ENCODE assay signal across 9 cellular contexts in the genomic region with DNA sequence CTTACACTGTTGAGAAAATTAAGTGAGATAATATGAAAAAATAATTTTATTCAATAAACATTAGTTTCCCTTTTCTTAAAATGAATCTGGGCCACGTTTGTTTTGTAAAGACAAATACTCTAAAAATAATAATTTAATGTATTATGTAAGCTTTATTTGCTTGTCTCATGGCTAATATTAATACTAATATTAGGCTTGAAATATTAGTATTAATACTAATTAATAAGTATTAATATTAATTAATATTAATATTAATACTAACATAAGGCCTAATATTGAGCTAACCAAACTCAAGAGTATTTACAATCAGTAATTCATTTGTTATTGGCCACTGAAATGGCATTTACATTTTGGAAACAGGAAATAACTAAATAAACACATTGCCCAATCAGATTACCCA.
"Had no signal": no experiment of that assay in that cellular context is flagged by ENCODE, and none has a peak within 500 bp of the region (broad histone marks: within the 10 kb centered on the region; RNA-seq: fewer than 3 reads in every experiment).

No MANE protein-coding gene starts in this region.

- H3K9me3 Mint-ChIP-seq: GM23338, H9 had no signal

- H3K36me3 Mint-ChIP-seq: IgD-negative memory B cell had no signal

- H3K27me3 Mint-ChIP-seq: IgD-negative memory B cell had no signal

- H3K4me1 Mint-ChIP-seq: GM23338, H9, IgD-negative memory B cell had no signal

- H3K4me3 ChIP-seq: GM23338 had no signal

- H3K4me3 Mint-ChIP-seq: GM23338, H9, IgD-negative memory B cell had no signal

- H3K27ac Mint-ChIP-seq: GM23338, H9, IgD-negative memory B cell had no signal

- DNase-seq: H9, KG1 had no signal

- ATAC-seq: GM23338, HCT116, HepG2 had no signal

- FAIRE-seq: H1, H54, HepG2 had no signal

- H3K27ac ChIP-seq: HL-60 had no signal
